ENCODE assay signal across 22 cellular contexts in the genomic region with DNA sequence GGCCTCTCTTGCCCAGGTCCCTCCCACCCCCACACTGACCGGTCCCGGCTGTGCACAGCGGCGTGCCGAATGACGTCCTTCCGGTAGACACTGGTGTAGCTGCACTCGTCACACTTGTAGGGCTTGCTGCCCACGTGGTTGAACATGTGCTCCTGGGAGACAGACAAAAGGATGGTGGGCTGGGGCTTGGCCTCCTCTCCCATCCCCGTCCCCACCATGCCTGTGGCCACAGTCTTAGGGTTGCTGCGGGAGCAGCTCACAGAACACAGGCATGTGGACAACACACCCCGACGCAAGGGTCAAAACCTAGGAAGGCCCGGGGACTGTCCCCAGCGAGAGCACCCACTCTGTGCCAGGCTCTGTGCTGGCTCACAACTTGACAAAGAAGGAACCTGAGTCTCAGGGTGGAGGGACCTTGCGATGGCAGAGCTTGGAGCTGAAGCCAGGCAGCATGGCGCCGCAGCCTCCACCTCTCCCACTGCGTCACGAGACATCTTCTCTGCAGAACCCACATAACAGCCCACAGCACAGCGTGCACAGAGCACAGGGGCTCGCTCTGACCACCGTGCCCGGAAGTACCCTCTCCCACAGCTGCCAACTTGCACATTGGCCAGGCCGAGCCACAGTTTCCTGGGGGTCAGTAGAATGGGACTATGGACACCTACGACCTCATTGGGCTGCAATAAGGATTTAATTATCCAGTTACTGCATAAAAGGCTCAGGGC. TPM values are rescaled to one million over a fixed set of nuclear protein-coding genes. Genes with fewer than 3 reads are reported as not detected.
A peak's percentile ranks its signal among the peaks of the same experiment; 100 is the strongest.
DNase-seq lines count a peak whose midpoint lies in the region; TF ChIP-seq lines count a peak whose summit lies in the region.
"Had no signal": no experiment of that assay in that cellular context is flagged by ENCODE, and none has a peak within 500 bp of the region (broad histone marks: within the 10 kb centered on the region; RNA-seq: fewer than 3 reads in every experiment).

No MANE protein-coding gene starts in this region.

- intact Hi-C loops in thyroid gland (cut with DNase I): no loop called here

- H3K27me3 ChIP-seq in endodermal cell (ENCODE audit: control insufficient read depth, insufficient read depth, low read length, poor library complexity, severe bottlenecking) (no peaks in the 10 kb centered on the region), suprapubic skin (no peaks in the 10 kb centered on the region), thyroid gland (no peaks in the 10 kb centered on the region)
- H3K27me3 ChIP-seq: heart right ventricle, neural progenitor cell, stomach had no signal

- no peak for DNase-seq in activated CD4-positive, alpha-beta T cell treated with anti-CD3 and anti-CD28 coated beads, Interleukin-2, amount 10 ng/mL, durations not matched to agents 7 days and 5 days
- no peak for DNase-seq in activated CD4-positive, alpha-beta T cell treated with anti-CD3 and anti-CD28 coated beads, Interleukin-2, amount 50 U/mL, for 4 hours
- peak; percentile 35 for DNase-seq in endodermal cell
- peak; percentile 56 to 71 for DNase-seq in suprapubic skin (ENCODE audit: low spot score in 2 of 2)
- DNase-seq in thyroid gland: no peak
- DNase-seq in glomerular visceral epithelial cell (ENCODE audit: extremely low spot score): no peak
- DNase-seq: activated CD4-positive, alpha-beta T cell treated with anti-CD3 and anti-CD28 coated beads, Interleukin-2, amount 50 U/mL, for 1 hour; activated CD8-positive, alpha-beta memory T cell treated with anti-CD3 and anti-CD28 coated beads, Interleukin-2, amount 50 U/mL, for 4 hours; activated gamma-delta T cell; heart right ventricle; KG1; left ventricle myocardium inferior; NCI-H748 treated with DMSO at 0.1 percent for 48 hours; stimulated activated CD4-positive, alpha-beta T cell treated with anti-CD3 and anti-CD28 coated beads, Interleukin-4, amount 100 ng/mL, for 24 hours; stomach; T-helper 1 cell had no signal

- no peaks in the 10 kb centered on the region for H3K9me3 Mint-ChIP-seq in activated CD4-positive, alpha-beta T cell treated with anti-CD3 and anti-CD28 coated beads, Interleukin-2, amount 10 ng/mL, durations not matched to agents 7 days and 5 days
- no peaks in the 10 kb centered on the region for H3K9me3 Mint-ChIP-seq in endodermal cell
- H3K9me3 Mint-ChIP-seq: neural progenitor cell had no signal

- peak overlapping the region; percentile 46 for H3K27ac Mint-ChIP-seq in activated CD4-positive, alpha-beta T cell treated with anti-CD3 and anti-CD28 coated beads, Interleukin-2, amount 10 ng/mL, durations not matched to agents 7 days and 5 days
- no peak overlapping the region for H3K27ac Mint-ChIP-seq in endodermal cell
- H3K27ac Mint-ChIP-seq: neural progenitor cell had no signal

- no peaks in the 10 kb centered on the region for H3K4me1 ChIP-seq in endodermal cell (ENCODE audit: control insufficient read depth, insufficient read depth, low read length)
- H3K4me1 ChIP-seq in suprapubic skin: no peaks in the 10 kb centered on the region
- H3K4me1 ChIP-seq in thyroid gland: no peaks in the 10 kb centered on the region
- H3K4me1 ChIP-seq: heart right ventricle, left ventricle myocardium inferior, neural progenitor cell, stomach had no signal

- no peak overlapping the region for H3K9ac ChIP-seq in endodermal cell (ENCODE audit: extremely low read depth, low read length, poor library complexity, severe bottlenecking)
- H3K9ac ChIP-seq: neural progenitor cell had no signal

- H3K36me3 ChIP-seq in endodermal cell (ENCODE audit: control insufficient read depth, insufficient read depth, low read length): peaks cover 76% of the 10 kb centered on the region
- peaks cover 96% of the 10 kb centered on the region for H3K36me3 ChIP-seq in suprapubic skin
- H3K36me3 ChIP-seq in thyroid gland: peaks cover 88 to 89% of the 10 kb centered on the region in 2 donors
- H3K36me3 ChIP-seq: neural progenitor cell had no signal

- 90 to 97% methylated on average over 11 to 26 of the region's 26 CpGs for WGBS in endodermal cell (ENCODE audit: insufficient coverage in 1 of 2, insufficient read length in 1 of 2), 2 experiments
- WGBS in suprapubic skin: 96% methylated on average over 15 of the region's 26 CpGs
- 83 to 91% methylated on average over 7 to 19 of the region's 26 CpGs for WGBS in thyroid gland, 2 donors

- no peak overlapping the region for H3K4me3 Mint-ChIP-seq in activated CD4-positive, alpha-beta T cell treated with anti-CD3 and anti-CD28 coated beads, Interleukin-2, amount 10 ng/mL, durations not matched to agents 7 days and 5 days
- no peak overlapping the region for H3K4me3 Mint-ChIP-seq in endodermal cell
- H3K4me3 Mint-ChIP-seq: neural progenitor cell had no signal

- H3K27ac ChIP-seq in endodermal cell (ENCODE audit: low read depth, low read length) (no peak overlapping the region), suprapubic skin (no peak overlapping the region), thyroid gland (no peak overlapping the region)
- H3K27ac ChIP-seq: 22Rv1, heart right ventricle, left ventricle myocardium inferior, neural progenitor cell, stomach had no signal

- no peak for TF ChIP-seq EP300 in suprapubic skin (IDR thresholded peaks at IDR 0.05)

- CTCF ChIA-PET in activated CD4-positive, alpha-beta T cell treated with anti-CD3 and anti-CD28 coated beads, Interleukin-2, amount 10 ng/mL, durations not matched to agents 7 days and 5 days (lab: Charles Lee): interaction anchor here (0.7 to 6.2 kb wide), 6 partner anchors 8 to 163 kb away, joined by 3 to 27 read pairs (median 6); no protein-coding TSS in a partner anchor

- TF ChIP-seq POLR2A in suprapubic skin (IDR thresholded peaks at IDR 0.05): no peak
- no peak for TF ChIP-seq POLR2A in thyroid gland (IDR thresholded peaks at IDR 0.05)

- peaks cover 2% of the 10 kb centered on the region for H3K4me1 Mint-ChIP-seq in activated CD4-positive, alpha-beta T cell treated with anti-CD3 and anti-CD28 coated beads, Interleukin-2, amount 10 ng/mL, durations not matched to agents 7 days and 5 days
- no peaks in the 10 kb centered on the region for H3K4me1 Mint-ChIP-seq in endodermal cell
- H3K4me1 Mint-ChIP-seq: neural progenitor cell had no signal

- H3K36me3 Mint-ChIP-seq in activated CD4-positive, alpha-beta T cell treated with anti-CD3 and anti-CD28 coated beads, Interleukin-2, amount 10 ng/mL, durations not matched to agents 7 days and 5 days (ENCODE audit: low read depth): peaks cover 50% of the 10 kb centered on the region
- peaks cover 65% of the 10 kb centered on the region for H3K36me3 Mint-ChIP-seq in endodermal cell (ENCODE audit: low read depth)

- H3K27me3 Mint-ChIP-seq in activated CD4-positive, alpha-beta T cell treated with anti-CD3 and anti-CD28 coated beads, Interleukin-2, amount 10 ng/mL, durations not matched to agents 7 days and 5 days: no peaks in the 10 kb centered on the region
- H3K27me3 Mint-ChIP-seq in endodermal cell (ENCODE audit: insufficient read depth): no peaks in the 10 kb centered on the region

- TF ChIP-seq CTCF in endodermal cell (conservative IDR thresholded peaks at IDR 0.05) (no peak), suprapubic skin (IDR thresholded peaks at IDR 0.05) (no peak), thyroid gland (IDR thresholded peaks at IDR 0.05) (no peak)

- POLR2A ChIA-PET in activated CD4-positive, alpha-beta T cell treated with anti-CD3 and anti-CD28 coated beads, Interleukin-2, amount 10 ng/mL, durations not matched to agents 7 days and 5 days (lab: Charles Lee): interaction anchor here (0.6 kb wide), 1 partner anchor 113 kb away, joined by 7 read pairs; no protein-coding TSS in a partner anchor

- H3K4me3 ChIP-seq in endodermal cell (ENCODE audit: low read length) (no peak overlapping the region), suprapubic skin (no peak overlapping the region), thyroid gland (replicated peaks in 1 of 3) (no peak overlapping the region)
- H3K4me3 ChIP-seq: heart right ventricle, left ventricle myocardium inferior, mucosa of descending colon, neural progenitor cell, stomach had no signal

- H3K9me3 ChIP-seq in endodermal cell (ENCODE audit: control insufficient read depth, low read length) (no peaks in the 10 kb centered on the region), suprapubic skin (no peaks in the 10 kb centered on the region), thyroid gland (no peaks in the 10 kb centered on the region)
- H3K9me3 ChIP-seq: left ventricle myocardium inferior, mucosa of descending colon, stomach had no signal

RNA-seq across cellular contexts. Expression of gene ZNF335, which starts 9.8 kb away (rescaled TPM):
- total RNA-seq in activated CD4-positive, alpha-beta T cell treated with anti-CD3 and anti-CD28 coated beads, Interleukin-2, amount 10 ng/mL, durations not matched to agents 7 days and 5 days: 10 to 100 TPM; 40.4 to 41.2 TPM
- total RNA-seq in endodermal cell: 10 to 100 TPM; 18.3 to 21.0 TPM
- polyA plus RNA-seq in endodermal cell (2013, experiment 1 of 2): 14.5 TPM
- 12.8 TPM for polyA plus RNA-seq in endodermal cell (2013, experiment 2 of 2)
- 10 to 100 TPM; 25.8 to 62.6 (median 35.1) TPM for total RNA-seq in suprapubic skin
- total RNA-seq in thyroid gland: 10 to 100 TPM; 18.1 to 31.6 (median 25.6) TPM

RNA-seq across cellular contexts. Expression of gene PCIF1, which starts 27.7 kb away (rescaled TPM):
- 10 to 100 TPM; 44.0 to 44.6 TPM for total RNA-seq in activated CD4-positive, alpha-beta T cell treated with anti-CD3 and anti-CD28 coated beads, Interleukin-2, amount 10 ng/mL, durations not matched to agents 7 days and 5 days
- 10 to 100 TPM; 22.0 to 34.5 TPM for total RNA-seq in endodermal cell
- polyA plus RNA-seq in endodermal cell (2013, experiment 1 of 2): 40.7 TPM
- 37.1 TPM for polyA plus RNA-seq in endodermal cell (2013, experiment 2 of 2)
- total RNA-seq in suprapubic skin: 10 to 100 TPM; 37.2 to 70.3 (median 42.4) TPM
- total RNA-seq in thyroid gland: 10 to 100 TPM; 28.1 to 63.6 (median 49.1) TPM

RNA-seq across cellular contexts. Expression of gene MMP9, which starts 46.5 kb away (rescaled TPM):
- not detected for total RNA-seq in activated CD4-positive, alpha-beta T cell treated with anti-CD3 and anti-CD28 coated beads, Interleukin-2, amount 10 ng/mL, durations not matched to agents 7 days and 5 days
- total RNA-seq in endodermal cell: under 1 TPM; 0.15 to 0.29 TPM
- polyA plus RNA-seq in endodermal cell (2013, experiment 1 of 2): 0.32 TPM
- 0.83 TPM for polyA plus RNA-seq in endodermal cell (2013, experiment 2 of 2)
- 1 to 10 TPM in 2 of 4 donors, under 1 TPM in 2; 0.30 to 1.9 (median 0.96) TPM for total RNA-seq in suprapubic skin
- 1 to 10 TPM in 2 of 4 donors, under 1 TPM in 2; 0.33 to 1.4 (median 1.1) TPM for total RNA-seq in thyroid gland
- total RNA-seq: endothelial cell of umbilical vein, H4, pulmonary artery endothelial cell had no signal
- polyA plus RNA-seq: endothelial cell of umbilical vein had no signal

RNA-seq across cellular contexts. Expression of gene PLTP, which starts 50.2 kb away (rescaled TPM):
- total RNA-seq in activated CD4-positive, alpha-beta T cell treated with anti-CD3 and anti-CD28 coated beads, Interleukin-2, amount 10 ng/mL, durations not matched to agents 7 days and 5 days: under 1 TPM; 0.81 to 0.82 TPM
- 100 to 1,000 TPM in 1 of 2 donors, 10 to 100 TPM in 1; 92.1 to 123 TPM for total RNA-seq in endodermal cell
- 92.8 TPM for polyA plus RNA-seq in endodermal cell (2013, experiment 1 of 2)
- 82.3 TPM for polyA plus RNA-seq in endodermal cell (2013, experiment 2 of 2)
- 100 to 1,000 TPM in 1 of 4 donors, 10 to 100 TPM in 3; 49.2 to 138 (median 70.4) TPM for total RNA-seq in suprapubic skin
- total RNA-seq in thyroid gland: 100 to 1,000 TPM in 1 of 4 donors, 10 to 100 TPM in 3; 22.7 to 260 (median 70.1) TPM

Comparison
In these comparisons a context has a peak if more than half of its experiments do, and no peak if none do; other contexts are left out.
1. DNase-seq: peak in endodermal cell (single experiment) and suprapubic skin (2 of 2); none in activated CD4-positive, alpha-beta T cell treated with anti-CD3 and anti-CD28 coated beads, Interleukin-2, amount 10 ng/mL, durations not matched to agents 7 days and 5 days (single experiment), activated CD4-positive, alpha-beta T cell treated with anti-CD3 and anti-CD28 coated beads, Interleukin-2, amount 50 U/mL, for 4 hours (0 of 2), thyroid gland (0 of 2) and glomerular visceral epithelial cell (single experiment).